In genomic region chr4:105060628-105061027, GRCh38 we compare ENCODE assay signal across 8 cellular contexts.
DNase-seq lines count a peak whose midpoint lies in the region; ATAC-seq and TF ChIP-seq lines count a peak whose summit lies in the region.

No MANE protein-coding gene starts in this region.

- H3K4me1 Mint-ChIP-seq in WTC11: peaks cover 15% of the 10 kb centered on the region
- H3K4me1 Mint-ChIP-seq in naive thymus-derived CD8-positive, alpha-beta T cell: peaks cover 7 to 25% (median 16%) of the 10 kb centered on the region in 4 donors

- ATAC-seq in GM19467 (IDR thresholded peaks at IDR 0.05; ENCODE audit: unreplicated experiment) (peak; percentile 91), HG03460 (IDR thresholded peaks at IDR 0.05; ENCODE audit: unreplicated experiment) (peak; percentile 91), WTC11 (peak; percentile 21; the same call in 1 of the 2 replicates)
- no peak for ATAC-seq in naive thymus-derived CD8-positive, alpha-beta T cell

- H3K36me3 Mint-ChIP-seq in WTC11: no peaks in the 10 kb centered on the region
- H3K36me3 Mint-ChIP-seq in naive thymus-derived CD8-positive, alpha-beta T cell: no peaks in the 10 kb centered on the region

- POLR2A ChIA-PET in WTC11 (lab: Charles Lee): no interaction called here
- POLR2A ChIA-PET in naive thymus-derived CD8-positive, alpha-beta T cell (lab: Charles Lee): interaction anchor here (1.2 kb wide), 1 partner anchor 9 kb away, joined by 3 read pairs; no protein-coding TSS in a partner anchor

- H3K27ac Mint-ChIP-seq in WTC11: 0 out of 2 replicates have a peak overlapping the region, but pooled peaks have one; percentile 11
- peak overlapping the region in 2 of 10 donors; percentile 14 to 25 for H3K27ac Mint-ChIP-seq in naive thymus-derived CD8-positive, alpha-beta T cell

- DNase-seq in ELR (ENCODE audit: low read depth): peak; percentile 38
- no peak for DNase-seq in WTC11 (ENCODE audit: low spot score)
- DNase-seq in myocyte (ENCODE audit: low read depth): peak; percentile 64
- no peak for DNase-seq in naive thymus-derived CD8-positive, alpha-beta T cell
- no peak for DNase-seq in COLO829 (ENCODE audit: low spot score)
- DNase-seq in HuH-7.5 (ENCODE audit: low spot score): no peak

- CTCF ChIA-PET in WTC11 (lab: Charles Lee): no interaction called here

- H3K27me3 Mint-ChIP-seq in WTC11 (ENCODE audit: low read depth): no peaks in the 10 kb centered on the region
- H3K27me3 Mint-ChIP-seq in naive thymus-derived CD8-positive, alpha-beta T cell: no peaks in the 10 kb centered on the region

- no peaks in the 10 kb centered on the region for H3K9me3 Mint-ChIP-seq in WTC11
- H3K9me3 Mint-ChIP-seq in naive thymus-derived CD8-positive, alpha-beta T cell: no peaks in the 10 kb centered on the region

- H3K4me3 Mint-ChIP-seq in WTC11: no peak overlapping the region
- H3K4me3 Mint-ChIP-seq in naive thymus-derived CD8-positive, alpha-beta T cell: no peak overlapping the region

- TF ChIP-seq CTCF in WTC11 (IDR thresholded peaks at IDR 0.05): no peak

TF ChIP-seq in WTC11, 78 proteins besides CTCF, POLR2A, EP300 and RAD21:
- no peak for TF ChIP-seq USF2 (CRISPR knock-in tag; IDR thresholded peaks at IDR 0.05)
- TF ChIP-seq ZNF671 (CRISPR knock-in tag; IDR thresholded peaks at IDR 0.05): no peak
- TF ChIP-seq ZNF396 (CRISPR knock-in tag; IDR thresholded peaks at IDR 0.05; ENCODE audit: borderline replicate concordance): no peak
- no peak for TF ChIP-seq FOXJ3 (CRISPR knock-in tag; IDR thresholded peaks at IDR 0.05; ENCODE audit: borderline replicate concordance)
- TF ChIP-seq ZNF425 (CRISPR knock-in tag; conservative IDR thresholded peaks at IDR 0.05): no peak
- no peak for TF ChIP-seq ZSCAN18 (CRISPR knock-in tag; IDR thresholded peaks at IDR 0.05)
- TF ChIP-seq E2F5 (CRISPR knock-in tag; IDR thresholded peaks at IDR 0.05): no peak
- no peak for TF ChIP-seq HMGXB4 (CRISPR knock-in tag; IDR thresholded peaks at IDR 0.05)
- TF ChIP-seq TEAD1 (CRISPR knock-in tag; IDR thresholded peaks at IDR 0.05): no peak
- no peak for TF ChIP-seq ZBTB21 (CRISPR knock-in tag; IDR thresholded peaks at IDR 0.05; ENCODE audit: borderline replicate concordance)
- TF ChIP-seq NR3C1 (CRISPR knock-in tag; conservative IDR thresholded peaks at IDR 0.05; ENCODE audit: low read depth): no peak
- no peak for TF ChIP-seq AR (CRISPR knock-in tag; IDR thresholded peaks at IDR 0.05)
TF ChIP-seq in WTC11: peak in this region for 0.

Comparison
In these comparisons a context has a peak if more than half of its experiments do, and no peak if none do; other contexts are left out.
1. DNase-seq: peak in ELR (single experiment) and myocyte (single experiment); none in WTC11 (single experiment), naive thymus-derived CD8-positive, alpha-beta T cell (0 of 10), COLO829 (single experiment) and HuH-7.5 (single experiment).
2. ATAC-seq: peak in GM19467 (single experiment), HG03460 (single experiment) and WTC11 (single experiment); none in naive thymus-derived CD8-positive, alpha-beta T cell (0 of 2).